Comparison of ENCODE assay signal across 2 cellular contexts in genomic region chr1:232136136-232136535, GRCh38.
TF ChIP-seq lines count a peak whose summit lies in the region.

No MANE protein-coding gene starts in this region.

TF ChIP-seq in GM23338, 12 proteins besides CTCF, POLR2A, EP300 and RAD21:
- TF ChIP-seq JUNB (IDR thresholded peaks at IDR 0.05; ENCODE audit: unreplicated experiment) (no peak), EZH2 (IDR thresholded peaks at IDR 0.05; ENCODE audit: low read depth, unreplicated experiment) (no peak), POLR2AphosphoS5 (IDR thresholded peaks at IDR 0.05; ENCODE audit: low read depth) (peak; percentile 54; the same call in 1 of the 2 replicates), NANOG (IDR thresholded peaks at IDR 0.05; ENCODE audit: borderline replicate concordance) (no peak), CREB1 (CRISPR knock-in tag; IDR thresholded peaks at IDR 0.05; ENCODE audit: low read depth) (no peak)

TF ChIP-seq in H1, 55 proteins besides CTCF, POLR2A, EP300 and RAD21:
- TF ChIP-seq HDAC2 (IDR thresholded peaks at IDR 0.05; ENCODE audit: borderline replicate concordance in 1 of 2, low read depth in 2 of 2, low read length in 2 of 2) (no peak), RXRA (IDR thresholded peaks at IDR 0.05; ENCODE audit: insufficient read depth, low read depth, low read length) (no peak), CBX8 (IDR thresholded peaks at IDR 0.05; ENCODE audit: borderline replicate concordance, low read depth, low read length) (no peak), JUND (IDR thresholded peaks at IDR 0.05; ENCODE audit: low read length) (no peak), POLR2AphosphoS5 (IDR thresholded peaks at IDR 0.05; ENCODE audit: low read depth, low read length) (peak; percentile 84; the same call in 1 of the 2 replicates), SIX5 (IDR thresholded peaks at IDR 0.05; ENCODE audit: low read depth, low read length) (no peak)
